In genomic region chr2:20232837-20233207, GRCh38 we compare ENCODE assay signal across 16 cellular contexts. TPM values are rescaled to one million over a fixed set of nuclear protein-coding genes. Genes with fewer than 3 reads are reported as not detected.
DNase-seq lines count a peak whose midpoint lies in the region; ATAC-seq and TF ChIP-seq lines count a peak whose summit lies in the region.
"Had no signal": no experiment of that assay in that cellular context is flagged by ENCODE, and none has a peak within 500 bp of the region (broad histone marks: within the 10 kb centered on the region; RNA-seq: fewer than 3 reads in every experiment).

No MANE protein-coding gene starts in this region.

- 44 to 50% methylated on average over 5 of the region's 5 CpGs for WGBS in esophagus squamous epithelium, 2 donors
- WGBS in smooth muscle cell (ENCODE audit: low lambda C conversion rate): 54% methylated on average over 5 of the region's 5 CpGs
- 95% methylated on average over 5 of the region's 5 CpGs for WGBS in right cardiac atrium
- WGBS in ovary, 3 donors: 94 to 97% (median 94%) methylated on average over 5 of the region's 5 CpGs

- POLR2A ChIA-PET in PC-9 (lab: Charles Lee; ENCODE audit: unreplicated experiment): interaction anchor here (0.5 to 1.1 kb wide), 8 partner anchors 8 to 263 kb away, joined by 3 to 19 read pairs (median 6); partner anchors contain the start of genes LAPTM4A and SDC1

- no peaks in the 10 kb centered on the region for H4K20me1 ChIP-seq in PC-9 (ENCODE audit: insufficient read depth)
- H4K20me1 ChIP-seq in smooth muscle cell (ENCODE audit: low read depth): no peaks in the 10 kb centered on the region

- peaks cover 9% of the 10 kb centered on the region for H3K27me3 Mint-ChIP-seq in progenitor cell of endocrine pancreas

- intact Hi-C loops in PC-9 (cut with micrococcal nuclease; ENCODE audit: unreplicated experiment): loop anchor here (1.0 to 5.0 kb wide), 5 partner anchors 9 to 446 kb away; partner anchors contain the start of gene LAPTM4A
- intact Hi-C loops in esophagus squamous epithelium (cut with DNase I): no loop called here
- intact Hi-C loops in right cardiac atrium (cut with DNase I): no loop called here
- intact Hi-C loops in ovary (cut with DNase I): no loop called here

- H3K9me2 ChIP-seq in PC-9 (ENCODE audit: insufficient read depth): no peaks in the 10 kb centered on the region

- H3K36me3 Mint-ChIP-seq in progenitor cell of endocrine pancreas (ENCODE audit: insufficient read depth): no peaks in the 10 kb centered on the region

- no peak for TF ChIP-seq CTCF in PC-9 (conservative IDR thresholded peaks at IDR 0.05)
- no peak for TF ChIP-seq CTCF in esophagus squamous epithelium (IDR thresholded peaks at IDR 0.05)
- TF ChIP-seq CTCF in smooth muscle cell (IDR thresholded peaks at IDR 0.05; ENCODE audit: borderline replicate concordance, insufficient read depth, poor library complexity, severe bottlenecking): no peak
- TF ChIP-seq CTCF in ovary (IDR thresholded peaks at IDR 0.05): no peak
- TF ChIP-seq CTCF in progenitor cell of endocrine pancreas (IDR thresholded peaks at IDR 0.05; ENCODE audit: unreplicated experiment): no peak

- H2AFZ ChIP-seq in PC-9 (no peak overlapping the region), smooth muscle cell (ENCODE audit: low read depth) (no peak overlapping the region)

- peak overlapping the region; percentile 99 for H3K27ac ChIP-seq in PC-9
- H3K27ac ChIP-seq in esophagus squamous epithelium: peak overlapping the region; percentile 89 to 98 (median 92)
- H3K27ac ChIP-seq in smooth muscle cell (ENCODE audit: low read depth): peak overlapping the region; percentile 94
- no peak overlapping the region for H3K27ac ChIP-seq in right cardiac atrium (ENCODE audit: low read length)
- H3K27ac ChIP-seq in ovary: no peak overlapping the region

- H3K9ac ChIP-seq in smooth muscle cell (ENCODE audit: low read depth): peak overlapping the region; percentile 88

- no TSS peak for BruUV-seq in PC-9 (replicated peaks; lab: Mats Ljungman, UMichigan)

- H3K4me3 Mint-ChIP-seq in progenitor cell of endocrine pancreas (ENCODE audit: low read depth): no peak overlapping the region
- H3K4me3 Mint-ChIP-seq: nephron; stimulated activated naive CD8-positive, alpha-beta T cell treated with anti-CD3 and anti-CD28 coated beads, Interleukin-15, Interleukin-2, amounts not matched to agents 100 ng/mL and 50 ng/mL, for 24 hours; T-helper 2 cell treated with Interferon-gamma antibody and Interleukin-4, amounts not matched to agents 5 μg/mL and 100 μg/mL, for 36 hours had no signal

- peak overlapping the region; percentile 91 for H3K4me2 ChIP-seq in PC-9
- peak overlapping the region; percentile 30 for H3K4me2 ChIP-seq in smooth muscle cell

- H3K4me3 ChIP-seq in H7 (ENCODE audit: insufficient read depth, low read depth, low read length) (no peak overlapping the region), PC-9 (peak overlapping the region; percentile 48; the same call in 1 of the 2 replicates), esophagus squamous epithelium (no peak overlapping the region), smooth muscle cell (no peak overlapping the region), right cardiac atrium (ENCODE audit: low read length) (no peak overlapping the region), ovary (no peak overlapping the region)
- H3K4me3 ChIP-seq: MG63 had no signal

- no peaks in the 10 kb centered on the region for H3K36me3 ChIP-seq in H7 (replicated peaks; ENCODE audit: control insufficient read depth, insufficient read depth, low read length)
- H3K36me3 ChIP-seq in PC-9 (ENCODE audit: low read depth): no peaks in the 10 kb centered on the region
- H3K36me3 ChIP-seq in esophagus squamous epithelium: no peaks in the 10 kb centered on the region
- H3K36me3 ChIP-seq in smooth muscle cell (ENCODE audit: low read depth): no peaks in the 10 kb centered on the region
- no peaks in the 10 kb centered on the region for H3K36me3 ChIP-seq in ovary
- H3K36me3 ChIP-seq: MG63 had no signal

- H3K4me1 ChIP-seq in PC-9 (replicated peaks; ENCODE audit: insufficient read depth): peaks cover 66% of the 10 kb centered on the region
- H3K4me1 ChIP-seq in esophagus squamous epithelium: peaks cover 12 to 71% (median 25%) of the 10 kb centered on the region in 3 donors
- no peaks in the 10 kb centered on the region for H3K4me1 ChIP-seq in smooth muscle cell (ENCODE audit: low read depth)
- H3K4me1 ChIP-seq in right cardiac atrium (ENCODE audit: control insufficient read depth, insufficient read depth, low read length): no peaks in the 10 kb centered on the region
- no peaks in the 10 kb centered on the region for H3K4me1 ChIP-seq in ovary (ENCODE audit: insufficient read depth)

- no peak for TF ChIP-seq EP300 in ovary (IDR thresholded peaks at IDR 0.05)

- DNase-seq in H7: peak; percentile 21
- DNase-seq in PC-9: peak; percentile 81 to 100
- DNase-seq in esophagus squamous epithelium (lab: John Stamatoyannopoulos, UW): no peak
- DNase-seq in smooth muscle cell (lab: John Stamatoyannopoulos, UW; ENCODE audit: unreplicated experiment): no peak
- DNase-seq in right cardiac atrium: no peak
- DNase-seq in ovary: no peak
- no peak for DNase-seq in foreskin melanocyte
- DNase-seq in progenitor cell of endocrine pancreas (ENCODE audit: low spot score, unreplicated experiment): no peak
- DNase-seq: activated CD4-positive, CD25-positive, alpha-beta regulatory T cell treated with anti-CD3 and anti-CD28 coated beads, Interleukin-2, amount 50 U/mL, for 72 hours; mesendoderm; MG63; NCI-H2029; NCI-H510A treated with DMSO at 0.1 percent for 48 hours had no signal

- H3K27ac Mint-ChIP-seq in progenitor cell of endocrine pancreas: no peak overlapping the region
- H3K27ac Mint-ChIP-seq: stimulated activated naive CD8-positive, alpha-beta T cell treated with anti-CD3 and anti-CD28 coated beads, Interleukin-15, Interleukin-2, amounts not matched to agents 100 ng/mL and 50 ng/mL, for 24 hours; T-helper 2 cell treated with Interferon-gamma antibody and Interleukin-4, amounts not matched to agents 5 μg/mL and 100 μg/mL, for 36 hours had no signal

- no peaks in the 10 kb centered on the region; the same call in 1 of the 2 replicates for H3K27me3 ChIP-seq in H7 (ENCODE audit: control insufficient read depth, insufficient read depth, low read length)
- no peaks in the 10 kb centered on the region for H3K27me3 ChIP-seq in PC-9 (ENCODE audit: insufficient read depth, low read depth)
- peaks cover 0 to 8% (median 0%) of the 10 kb centered on the region in 4 donors for H3K27me3 ChIP-seq in esophagus squamous epithelium
- no peaks in the 10 kb centered on the region for H3K27me3 ChIP-seq in smooth muscle cell (ENCODE audit: low read depth)
- H3K27me3 ChIP-seq in right cardiac atrium (ENCODE audit: control insufficient read depth, insufficient read depth): no peaks in the 10 kb centered on the region
- no peaks in the 10 kb centered on the region for H3K27me3 ChIP-seq in ovary
- H3K27me3 ChIP-seq: MG63 had no signal

- H3K9me3 ChIP-seq in PC-9 (ENCODE audit: insufficient read depth, low read depth) (no peaks in the 10 kb centered on the region), esophagus squamous epithelium (no peaks in the 10 kb centered on the region), smooth muscle cell (replicated peaks; ENCODE audit: low read depth) (no peaks in the 10 kb centered on the region), right cardiac atrium (ENCODE audit: control insufficient read depth, low read length) (no peaks in the 10 kb centered on the region), ovary (no peaks in the 10 kb centered on the region)
- H3K9me3 ChIP-seq: MG63 had no signal

- H3K4me1 Mint-ChIP-seq in progenitor cell of endocrine pancreas (ENCODE audit: low read depth): peaks cover 3% of the 10 kb centered on the region
- H3K4me1 Mint-ChIP-seq: nephron had no signal

- TF ChIP-seq POLR2A in esophagus squamous epithelium (IDR thresholded peaks at IDR 0.05) (no peak), ovary (IDR thresholded peaks at IDR 0.05) (no peak)

- H3K79me2 ChIP-seq in PC-9 (ENCODE audit: low read depth): no peaks in the 10 kb centered on the region
- H3K79me2 ChIP-seq in smooth muscle cell (ENCODE audit: low read depth): no peaks in the 10 kb centered on the region

- H3F3A ChIP-seq in PC-9 (ENCODE audit: insufficient read depth, low read depth): peaks cover 58% of the 10 kb centered on the region
- no peaks in the 10 kb centered on the region for H3F3A ChIP-seq in smooth muscle cell (ENCODE audit: low read depth)

- CTCF ChIA-PET in PC-9 (lab: Charles Lee): interaction anchor here (0.6 to 2.5 kb wide), 10 partner anchors 11 to 1792 kb away, joined by 3 to 11 read pairs (median 5); no protein-coding TSS in a partner anchor

- peaks cover 4% of the 10 kb centered on the region for H3K9me3 Mint-ChIP-seq in progenitor cell of endocrine pancreas (ENCODE audit: low read depth)
- H3K9me3 Mint-ChIP-seq: stimulated activated naive CD8-positive, alpha-beta T cell treated with anti-CD3 and anti-CD28 coated beads, Interleukin-15, Interleukin-2, amounts not matched to agents 100 ng/mL and 50 ng/mL, for 24 hours; T-helper 2 cell treated with Interferon-gamma antibody and Interleukin-4, amounts not matched to agents 5 μg/mL and 100 μg/mL, for 36 hours had no signal

- ATAC-seq in right cardiac atrium: no peak

RNA-seq across cellular contexts. Expression of gene SDC1, which starts 7.9 kb away (rescaled TPM):
- total RNA-seq in H7 (2014; rRNA removed; shearing (Covaris generic)): 27.2 and 38.5 TPM in 2 replicates
- total RNA-seq in PC-9 (2021): 114 and 128 TPM in 2 replicates
- total RNA-seq in esophagus squamous epithelium: 100 to 1,000 TPM; 355 to 757 (median 496) TPM
- 61.0 and 81.1 TPM in 2 replicates for total RNA-seq in smooth muscle cell
- 88.1 and 110 TPM in 2 replicates for polyA plus RNA-seq in smooth muscle cell
- total RNA-seq in right cardiac atrium: under 1 TPM; 0.09 to 0.25 (median 0.20) TPM
- polyA plus RNA-seq in right cardiac atrium: 0.23 TPM
- 1 to 10 TPM; 2.3 to 9.1 (median 4.2) TPM for total RNA-seq in ovary
- 1 to 10 TPM in 1 of 2 donors, under 1 TPM in 1; 0.62 to 1.8 TPM for polyA plus RNA-seq in ovary
- total RNA-seq in progenitor cell of endocrine pancreas: 35.1 and 38.7 TPM in 2 replicates

Comparison
In these comparisons a context has a peak if more than half of its experiments do, and no peak if none do; other contexts are left out.
1. DNase-seq: peak in H7 (single experiment) and PC-9 (2 of 2); none in esophagus squamous epithelium (single experiment), smooth muscle cell (single experiment), right cardiac atrium (0 of 3), ovary (0 of 5), foreskin melanocyte (single experiment) and progenitor cell of endocrine pancreas (single experiment).
2. H3K27ac ChIP-seq: peak in PC-9 (single experiment), esophagus squamous epithelium (4 of 4) and smooth muscle cell (single experiment); none in right cardiac atrium (single experiment) and ovary (0 of 2).